Comparison of ENCODE assay signal across 8 cellular contexts in genomic region chr5:97575322-97575721, GRCh38.
"Had no signal": no experiment of that assay in that cellular context is flagged by ENCODE, and none has a peak within 500 bp of the region (broad histone marks: within the 10 kb centered on the region; RNA-seq: fewer than 3 reads in every experiment).

No MANE protein-coding gene starts in this region.

- H3K4me3 ChIP-seq: GM23338 had no signal

- DNase-seq: H9, HCEC 1CT, HFFc6, KBM-7 had no signal

- H3K27ac ChIP-seq: HL-60, KMS-11 had no signal

- ATAC-seq: GM23338, HepG2 had no signal
